Comparison of ENCODE assay signal across 8 cellular contexts in genomic region chr17:45132569-45133463, GRCh38. TPM values are rescaled to one million over a fixed set of nuclear protein-coding genes. Genes with fewer than 3 reads are reported as not detected.
DNase-seq lines count a peak whose midpoint lies in the region; ATAC-seq and TF ChIP-seq lines count a peak whose summit lies in the region.

No MANE protein-coding gene starts in this region.

- H3K4me3 ChIP-seq in choroid plexus epithelial cell (ENCODE audit: low read depth, low read length): peak overlapping the region; percentile 79

- peak; percentile 88 for TF ChIP-seq CTCF in choroid plexus epithelial cell (conservative IDR thresholded peaks at IDR 0.05; ENCODE audit: low read depth, low read length)

- peak; percentile 79 for DNase-seq in CD1c-positive myeloid dendritic cell (ENCODE audit: extremely low spot score)
- peak; percentile 89 for DNase-seq in H4 (ENCODE audit: low spot score)
- peak; percentile 68 for DNase-seq in NCI-H226
- DNase-seq in choroid plexus epithelial cell (ENCODE audit: low read depth): peak; percentile 81
- peak; percentile 69 for DNase-seq in kidney glomerular epithelial cell (lab: John Stamatoyannopoulos, UW)
- peak; percentile 77 for DNase-seq in stimulated activated CD4-positive, alpha-beta T cell treated with anti-CD3 and anti-CD28 coated beads, Interleukin-15, amount 100 ng/mL, for 24 hours

- ATAC-seq in activated CD4-positive, CD25-positive, alpha-beta regulatory T cell treated with anti-CD3 and anti-CD28 coated beads, Interleukin-2, amount 50 U/mL, for 24 hours: peak; percentile 26 to 30
- ATAC-seq in GM19328 (IDR thresholded peaks at IDR 0.05; ENCODE audit: unreplicated experiment): no peak

RNA-seq across cellular contexts. Expression of gene PLCD3, which starts 0.5 kb away (rescaled TPM):
- total RNA-seq in H4 (2014; rRNA removed; shearing (Covaris generic)): 21.0 and 157 TPM in 2 replicates

RNA-seq across cellular contexts. Expression of gene ACBD4, which starts 2.7 kb away (rescaled TPM):
- 2.1 and 2.6 TPM in 2 replicates for total RNA-seq in H4 (2014; rRNA removed; shearing (Covaris generic))

RNA-seq across cellular contexts. Expression of gene HEXIM1, which starts 15.5 kb away (rescaled TPM):
- total RNA-seq in H4 (2014; rRNA removed; shearing (Covaris generic)): 4.9 and 6.5 TPM in 2 replicates

RNA-seq across cellular contexts. Expression of gene HEXIM2, which starts 28.9 kb away (rescaled TPM):
- 5.8 and 10.7 TPM in 2 replicates for total RNA-seq in H4 (2014; rRNA removed; shearing (Covaris generic))
